In genomic region chr9:2157277-2158105, GRCh38 we compare ENCODE assay signal across 8 cellular contexts.
DNase-seq lines count a peak whose midpoint lies in the region; ATAC-seq and TF ChIP-seq lines count a peak whose summit lies in the region.

No MANE protein-coding gene starts in this region.

- no peak for TF ChIP-seq EP300 in sigmoid colon (IDR thresholded peaks at IDR 0.05)

- in situ Hi-C loops in ACHN (cut with HindIII; ENCODE audit: low pct_ligation_motif_present, low pct_unique_long_range_greater_than_20kb, low sequenced_read_pairs) = no loop called here

- H3K27ac ChIP-seq in RWPE2 (ENCODE audit: poor library complexity, severe bottlenecking) (peak overlapping the region; percentile 77), sigmoid colon (peak overlapping the region; percentile 57 to 78 (median 74))

- WGBS in sigmoid colon, 2 donors = 19 to 27% methylated on average over 20 of the region's 20 CpGs

- TF ChIP-seq CTCF in RWPE2 (IDR thresholded peaks at IDR 0.05; ENCODE audit: poor library complexity, severe bottlenecking) = no peak
- no peak for TF ChIP-seq CTCF in sigmoid colon (IDR thresholded peaks at IDR 0.05)

- peaks cover 13% of the 10 kb centered on the region for H3K36me3 ChIP-seq in RWPE2 (ENCODE audit: low read depth)
- H3K36me3 ChIP-seq in sigmoid colon = peaks cover 0 to 11% (median 0%) of the 10 kb centered on the region in 4 donors

- DNase-seq in ACHN (peak; percentile 54), RWPE2 (ENCODE audit: low spot score) (no peak), amniotic epithelial cell (ENCODE audit: low read depth) (peak; percentile 93), hepatic stellate cell (ENCODE audit: low spot score) (peak; percentile 44), sigmoid colon (no peak), OCI-M2 (lab: John Stamatoyannopoulos, UW; ENCODE audit: unreplicated experiment) (no peak)

- no peak for TF ChIP-seq POLR2A in sigmoid colon (IDR thresholded peaks at IDR 0.05)

- H3K9me3 ChIP-seq in RWPE2 (ENCODE audit: severe bottlenecking) (no peaks in the 10 kb centered on the region), sigmoid colon (no peaks in the 10 kb centered on the region)

- intact Hi-C loops in sigmoid colon (cut with DNase I) = loop anchor here (1.0 kb wide), 1 partner anchor 31 kb away; no protein-coding TSS in a partner anchor

- peaks cover 7% of the 10 kb centered on the region for H3K4me1 ChIP-seq in RWPE2 (ENCODE audit: insufficient read depth, poor library complexity, severe bottlenecking)
- peaks cover 0 to 37% (median 18%) of the 10 kb centered on the region in 4 donors for H3K4me1 ChIP-seq in sigmoid colon

- H3K4me3 ChIP-seq in RWPE2 (ENCODE audit: severe bottlenecking) (peak overlapping the region; percentile 28), sigmoid colon (peak overlapping the region; percentile 33 to 51 (median 45))

- ATAC-seq in GM19023 (IDR thresholded peaks at IDR 0.05; ENCODE audit: unreplicated experiment) (peak; percentile 58), HG03280 (IDR thresholded peaks at IDR 0.05; ENCODE audit: unreplicated experiment) (peak; percentile 47), RWPE2 (ENCODE audit: low read depth) (peak; percentile 69)

- H3K27me3 ChIP-seq in RWPE2 (ENCODE audit: insufficient read depth, poor library complexity, severe bottlenecking) (no peaks in the 10 kb centered on the region), sigmoid colon (no peaks in the 10 kb centered on the region)

Comparison
In these comparisons a context has a peak if more than half of its experiments do, and no peak if none do; other contexts are left out.
1. DNase-seq: peak in ACHN (single experiment), amniotic epithelial cell (single experiment) and hepatic stellate cell (single experiment); none in RWPE2 (single experiment), sigmoid colon (single experiment) and OCI-M2 (single experiment).
2. Peak in every context shown above with its lines, with median percentiles within 50 percentile points of each other: ATAC-seq.